Comparison of ENCODE assay signal across 8 cellular contexts in genomic region chr20:36591854-36592641, GRCh38. TPM values are rescaled to one million over a fixed set of nuclear protein-coding genes. Genes with fewer than 3 reads are reported as not detected.
DNase-seq lines count a peak whose midpoint lies in the region; ATAC-seq, FAIRE-seq and TF ChIP-seq lines count a peak whose summit lies in the region.

No MANE protein-coding gene starts in this region.

- in situ Hi-C loops in Panc1 (cut with HindIII; ENCODE audit: low pct_unique_long_range_greater_than_20kb, low sequenced_read_pairs): no loop called here

- H3K27me3 Mint-ChIP-seq in activated naive CD8-positive, alpha-beta T cell treated with anti-CD3 and anti-CD28 coated beads for 36 hours: no peaks in the 10 kb centered on the region
- no peaks in the 10 kb centered on the region for H3K27me3 Mint-ChIP-seq in stimulated activated naive CD8-positive, alpha-beta T cell treated with anti-CD3 and anti-CD28 coated beads, Interleukin-15, amount 100 ng/mL, for 72 hours

- POLR2A ChIA-PET in Panc1 (lab: Charles Lee): interaction anchor here (0.7 kb wide), 1 partner anchor 256 kb away, joined by 4 read pairs; no protein-coding TSS in a partner anchor

- DNase-seq in Panc1 (ENCODE audit: low read depth, low spot score) (no peak), kidney (no peak), putamen (ENCODE audit: low spot score) (no peak), NCI-H1417 treated with DMSO at 0.1 percent for 48 hours (lab: John Stamatoyannopoulos, UW) (no peak)
- DNase-seq in activated naive CD8-positive, alpha-beta T cell treated with anti-CD3 and anti-CD28 coated beads for 36 hours: peak; percentile 61
- peak; percentile 46 to 67 for DNase-seq in stimulated activated naive CD8-positive, alpha-beta T cell treated with anti-CD3 and anti-CD28 coated beads, Interleukin-15, amount 100 ng/mL, for 72 hours

- H3K27ac Mint-ChIP-seq in activated naive CD8-positive, alpha-beta T cell treated with anti-CD3 and anti-CD28 coated beads for 36 hours: peak overlapping the region; percentile 85
- H3K27ac Mint-ChIP-seq in stimulated activated naive CD8-positive, alpha-beta T cell treated with anti-CD3 and anti-CD28 coated beads, Interleukin-15, amount 100 ng/mL, for 72 hours: peak overlapping the region; percentile 54 to 78

- H3K27me3 ChIP-seq in Panc1 (ENCODE audit: control insufficient read depth, insufficient read depth, low read length): no peaks in the 10 kb centered on the region

- H3K4me3 ChIP-seq in Panc1 (ENCODE audit: low read depth in 2 of 2, low read length in 2 of 2) (no peak overlapping the region), kidney (ENCODE audit: low read length in 2 of 2) (no peak overlapping the region)

- intact Hi-C loops in Panc1 (cut with micrococcal nuclease; ENCODE audit: unreplicated experiment) (no loop called here), kidney (cut with DNase I) (no loop called here)

- H3K9me3 ChIP-seq in Panc1 (ENCODE audit: control insufficient read depth, insufficient read depth, low read depth, low read length) (no peaks in the 10 kb centered on the region), kidney (ENCODE audit: control insufficient read depth in 1 of 2, low read length in 2 of 2) (no peaks in the 10 kb centered on the region)

- peaks cover 65% of the 10 kb centered on the region for H3K36me3 Mint-ChIP-seq in activated naive CD8-positive, alpha-beta T cell treated with anti-CD3 and anti-CD28 coated beads for 36 hours

- BruUV-seq in Panc1 (replicated peaks; lab: Mats Ljungman, UMichigan): TSS peak; percentile 63

- H3K4me1 ChIP-seq in Panc1 (ENCODE audit: control insufficient read depth, insufficient read depth, low read length): no peaks in the 10 kb centered on the region
- no peaks in the 10 kb centered on the region for H3K4me1 ChIP-seq in kidney (ENCODE audit: control insufficient read depth in 1 of 2, insufficient read depth in 1 of 2, low read depth in 1 of 2, low read length in 2 of 2)

- TF ChIP-seq CTCF in GM12873 (IDR thresholded peaks at IDR 0.05; ENCODE audit: insufficient read depth, low read depth, low read length, missing control alignments): peak; percentile 8
- TF ChIP-seq CTCF in Panc1 (IDR thresholded peaks at IDR 0.05): no peak; the same call in 1 of the 2 replicates
- peak; percentile 42 for TF ChIP-seq CTCF in kidney (IDR thresholded peaks at IDR 0.05; ENCODE audit: borderline replicate concordance, extremely low read depth, insufficient read depth)

- FAIRE-seq in kidney (lab: Jason Lieb, UNC): no peak

- peaks cover 5% of the 10 kb centered on the region for H3K9me3 Mint-ChIP-seq in activated naive CD8-positive, alpha-beta T cell treated with anti-CD3 and anti-CD28 coated beads for 36 hours
- H3K9me3 Mint-ChIP-seq in stimulated activated naive CD8-positive, alpha-beta T cell treated with anti-CD3 and anti-CD28 coated beads, Interleukin-15, amount 100 ng/mL, for 72 hours: no peaks in the 10 kb centered on the region

- H3K27ac ChIP-seq in Panc1 (ENCODE audit: low read length) (no peak overlapping the region), kidney (ENCODE audit: low read depth in 2 of 2, low read length in 2 of 2) (no peak overlapping the region)

- H3K4me3 Mint-ChIP-seq in activated naive CD8-positive, alpha-beta T cell treated with anti-CD3 and anti-CD28 coated beads for 36 hours: peak overlapping the region; percentile 34
- peak overlapping the region; percentile 57 to 64 for H3K4me3 Mint-ChIP-seq in stimulated activated naive CD8-positive, alpha-beta T cell treated with anti-CD3 and anti-CD28 coated beads, Interleukin-15, amount 100 ng/mL, for 72 hours

- H3K36me3 ChIP-seq in Panc1 (ENCODE audit: control insufficient read depth, insufficient read depth, low read length) (no peaks in the 10 kb centered on the region), kidney (ENCODE audit: control insufficient read depth in 1 of 2, insufficient read depth in 2 of 2, low read length in 2 of 2) (no peaks in the 10 kb centered on the region)

- peaks cover 53% of the 10 kb centered on the region for H3K4me1 Mint-ChIP-seq in activated naive CD8-positive, alpha-beta T cell treated with anti-CD3 and anti-CD28 coated beads for 36 hours
- H3K4me1 Mint-ChIP-seq in stimulated activated naive CD8-positive, alpha-beta T cell treated with anti-CD3 and anti-CD28 coated beads, Interleukin-15, amount 100 ng/mL, for 72 hours: peaks cover 88% of the 10 kb centered on the region

- ATAC-seq in Panc1 (no peak), GM21360 (IDR thresholded peaks at IDR 0.05; ENCODE audit: unreplicated experiment) (no peak)
- peak; percentile 74 for ATAC-seq in stimulated activated naive CD8-positive, alpha-beta T cell treated with anti-CD3 and anti-CD28 coated beads, Interleukin-15, amount 100 ng/mL, for 72 hours

- CTCF ChIA-PET in Panc1 (lab: Charles Lee): interaction anchor here (0.8 to 1.1 kb wide), 4 partner anchors 12 to 86 kb away, joined by 3 read pairs; no protein-coding TSS in a partner anchor

- no peak overlapping the region for H3K9ac ChIP-seq in kidney (ENCODE audit: low read length in 2 of 2)

RNA-seq across cellular contexts. Expression of gene RAB5IF, which starts 13.5 kb away (rescaled TPM):
- total RNA-seq in Panc1 (2021; ENCODE audit: unreplicated experiment) (118 TPM), kidney (71.0 TPM)
- 109 TPM for polyA plus RNA-seq in Panc1 (2012; ENCODE audit: insufficient read length)
- 100 to 1,000 TPM; 124 to 127 TPM for total RNA-seq in activated naive CD8-positive, alpha-beta T cell treated with anti-CD3 and anti-CD28 coated beads for 36 hours
- polyA plus RNA-seq in kidney (ENCODE audit: insufficient read depth, low read depth, low replicate concordance): 110 TPM

RNA-seq across cellular contexts. Expression of gene TGIF2, which starts 18.7 kb away (rescaled TPM):
- total RNA-seq in Panc1 (2021; ENCODE audit: unreplicated experiment) (18.0 TPM), kidney (15.3 TPM)
- polyA plus RNA-seq in Panc1 (2012; ENCODE audit: insufficient read length): 12.5 TPM
- total RNA-seq in activated naive CD8-positive, alpha-beta T cell treated with anti-CD3 and anti-CD28 coated beads for 36 hours: 10 to 100 TPM; 52.1 to 54.0 TPM
- 11.0 TPM for polyA plus RNA-seq in kidney (ENCODE audit: insufficient read depth, low read depth, low replicate concordance)

RNA-seq across cellular contexts. Expression of gene MYL9, which starts 50.7 kb away (rescaled TPM):
- total RNA-seq in Panc1 (2021; ENCODE audit: unreplicated experiment) (107 TPM), kidney (294 TPM)
- 157 TPM for polyA plus RNA-seq in Panc1 (2012; ENCODE audit: insufficient read length)
- total RNA-seq in activated naive CD8-positive, alpha-beta T cell treated with anti-CD3 and anti-CD28 coated beads for 36 hours: under 1 TPM in 1 of 2 experiments, not detected in 1; 0.12 TPM
- 576 TPM for polyA plus RNA-seq in kidney (ENCODE audit: insufficient read depth, low read depth, low replicate concordance)

RNA-seq across cellular contexts. Expression of gene SLA2, which starts 53.9 kb away (rescaled TPM):
- total RNA-seq in Panc1 (2021; ENCODE audit: unreplicated experiment) (0.13 TPM), kidney (1.5 TPM)
- not detected for polyA plus RNA-seq in Panc1 (2012; ENCODE audit: insufficient read length)
- 10 to 100 TPM; 70.6 to 73.4 TPM for total RNA-seq in activated naive CD8-positive, alpha-beta T cell treated with anti-CD3 and anti-CD28 coated beads for 36 hours
- polyA plus RNA-seq in kidney (ENCODE audit: insufficient read depth, low read depth, low replicate concordance): 0.24 TPM

Comparison
In these comparisons a context has a peak if more than half of its experiments do, and no peak if none do; other contexts are left out.
1. DNase-seq: peak in activated naive CD8-positive, alpha-beta T cell treated with anti-CD3 and anti-CD28 coated beads for 36 hours (single experiment) and stimulated activated naive CD8-positive, alpha-beta T cell treated with anti-CD3 and anti-CD28 coated beads, Interleukin-15, amount 100 ng/mL, for 72 hours (2 of 2); none in Panc1 (single experiment), kidney (single experiment), putamen (single experiment) and NCI-H1417 treated with DMSO at 0.1 percent for 48 hours (single experiment).
2. RNA of gene MYL9, which starts 50.7 kb away (total RNA-seq): 294 TPM in kidney (single experiment) and 107 TPM in Panc1 (single experiment); 0.12 TPM in activated naive CD8-positive, alpha-beta T cell treated with anti-CD3 and anti-CD28 coated beads for 36 hours; every median in the first group is over 10 times any median in the second.